ENCODE assay signal across 8 cellular contexts in the genomic region with DNA sequence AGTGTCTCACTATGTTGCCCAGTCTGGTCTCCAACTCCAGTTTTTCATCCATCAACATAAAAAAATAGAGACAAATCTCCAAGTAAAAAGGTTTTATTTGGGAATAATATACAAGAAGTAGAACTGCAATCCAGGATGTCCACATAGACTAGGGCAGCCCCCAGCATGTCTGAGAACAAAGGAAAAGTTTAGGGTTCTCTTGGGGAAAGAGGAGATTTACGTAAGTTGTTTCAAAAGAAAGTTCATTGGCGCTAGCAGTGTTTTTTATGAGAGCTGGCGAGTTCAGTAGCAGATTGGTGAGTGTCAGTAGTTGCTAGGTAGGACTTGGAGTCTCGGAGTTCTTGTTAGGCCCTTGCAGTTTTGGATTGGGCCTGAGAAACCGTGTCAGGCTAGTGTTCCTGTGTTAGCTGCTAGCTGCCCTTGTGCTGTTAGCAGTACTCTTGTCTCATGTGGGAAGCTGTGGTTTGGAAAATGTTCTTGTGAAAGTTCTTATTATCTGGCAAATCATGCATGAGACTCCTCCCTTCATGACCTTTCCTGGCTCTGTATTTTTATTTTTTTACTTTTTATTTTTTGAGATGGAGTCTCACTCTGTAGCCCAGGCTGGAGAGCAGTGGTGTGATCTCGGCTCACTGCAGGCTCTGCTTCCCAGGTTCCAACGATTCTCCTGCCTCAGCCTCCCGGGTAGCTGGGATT. TPM values are rescaled to one million over a fixed set of nuclear protein-coding genes. Genes with fewer than 3 reads are reported as not detected.
DNase-seq lines count a peak whose midpoint lies in the region; ATAC-seq and TF ChIP-seq lines count a peak whose summit lies in the region.

No MANE protein-coding gene starts in this region.

- POLR2A ChIA-PET in CD8-positive, alpha-beta T cell (lab: Charles Lee): interaction anchor here (0.6 kb wide), 1 partner anchor 14 kb away, joined by 6 read pairs; no protein-coding TSS in a partner anchor

- H3K27ac Mint-ChIP-seq in CD8-positive, alpha-beta T cell: no peak overlapping the region

- H3K4me3 ChIP-seq in CD8-positive, alpha-beta T cell (ENCODE audit: low read depth, low read length): no peak overlapping the region
- H3K4me3 ChIP-seq in sigmoid colon: no peak overlapping the region

- TF ChIP-seq EP300 in sigmoid colon (IDR thresholded peaks at IDR 0.05): no peak

- intact Hi-C loops in CD8-positive, alpha-beta T cell (cut with DNase I, micrococcal nuclease): no loop called here
- intact Hi-C loops in sigmoid colon (cut with DNase I): no loop called here

- 41 to 44% methylated on average over 8 of the region's 8 CpGs for WGBS in sigmoid colon, 2 donors

- no peaks in the 10 kb centered on the region for H3K36me3 Mint-ChIP-seq in CD8-positive, alpha-beta T cell

- no peaks in the 10 kb centered on the region for H3K4me1 Mint-ChIP-seq in CD8-positive, alpha-beta T cell (ENCODE audit: low read depth)

- DNase-seq in CD8-positive, alpha-beta T cell: no peak
- DNase-seq in SKM-1 (lab: John Stamatoyannopoulos, UW; ENCODE audit: unreplicated experiment) (peak; percentile 65), glomerular endothelial cell (ENCODE audit: extremely low read depth, low read depth, low spot score) (peak; percentile 12), sigmoid colon (peak; percentile 86), NCI-H1092 (lab: John Stamatoyannopoulos, UW) (no peak), NCI-H510A treated with DMSO at 0.1 percent for 48 hours (lab: John Stamatoyannopoulos, UW) (no peak)

- CTCF ChIA-PET in CD8-positive, alpha-beta T cell (lab: Charles Lee): interaction anchor here (0.7 kb wide), 2 partner anchors 9 to 57 kb away, joined by 3 read pairs; no protein-coding TSS in a partner anchor

- ATAC-seq in CD8-positive, alpha-beta T cell: peak; percentile 59
- ATAC-seq in GM19328 (IDR thresholded peaks at IDR 0.05; ENCODE audit: unreplicated experiment) (peak; percentile 95), HG03159 (IDR thresholded peaks at IDR 0.05; ENCODE audit: unreplicated experiment) (peak; percentile 96)

- H3K9me3 ChIP-seq in CD8-positive, alpha-beta T cell (ENCODE audit: low read length): no peaks in the 10 kb centered on the region
- no peaks in the 10 kb centered on the region for H3K9me3 ChIP-seq in sigmoid colon

- no peak for TF ChIP-seq POLR2A in sigmoid colon (IDR thresholded peaks at IDR 0.05)

- H3K9me3 Mint-ChIP-seq in CD8-positive, alpha-beta T cell: no peaks in the 10 kb centered on the region

- H3K36me3 ChIP-seq in CD8-positive, alpha-beta T cell (ENCODE audit: insufficient read depth, low read length): no peaks in the 10 kb centered on the region
- no peaks in the 10 kb centered on the region for H3K36me3 ChIP-seq in sigmoid colon

- no peak overlapping the region for H3K4me3 Mint-ChIP-seq in CD8-positive, alpha-beta T cell

- no peaks in the 10 kb centered on the region for H3K4me1 ChIP-seq in CD8-positive, alpha-beta T cell (ENCODE audit: insufficient read depth, low read length)
- peaks cover 0 to 5% (median 2%) of the 10 kb centered on the region in 4 donors for H3K4me1 ChIP-seq in sigmoid colon

- peaks cover 16% of the 10 kb centered on the region for H3K27me3 Mint-ChIP-seq in CD8-positive, alpha-beta T cell (ENCODE audit: low read depth)

- no peaks in the 10 kb centered on the region for H3K27me3 ChIP-seq in CD8-positive, alpha-beta T cell (ENCODE audit: insufficient read depth, low read length)
- H3K27me3 ChIP-seq in sigmoid colon: no peaks in the 10 kb centered on the region

- TF ChIP-seq CTCF in CD8-positive, alpha-beta T cell (IDR thresholded peaks at IDR 0.05): no peak
- no peak for TF ChIP-seq CTCF in sigmoid colon (IDR thresholded peaks at IDR 0.05)

- no peak overlapping the region for H3K27ac ChIP-seq in CD8-positive, alpha-beta T cell (ENCODE audit: low read depth, low read length)
- H3K27ac ChIP-seq in sigmoid colon: peak overlapping the region; percentile 58 to 72 (median 66)

RNA-seq across cellular contexts. Expression of gene TTLL9, which starts 24.7 kb away (rescaled TPM):
- total RNA-seq in CD8-positive, alpha-beta T cell: not detected
- total RNA-seq in glomerular endothelial cell (0.23 and 0.29 TPM in 2 replicates), sigmoid colon (1 to 10 TPM in 1 of 4 donors, not detected in 3; 1.1 TPM)
- under 1 TPM in 1 of 3 donors, not detected in 2; 0.15 TPM for polyA plus RNA-seq in sigmoid colon

RNA-seq across cellular contexts. Expression of gene DUSP15, which starts 24.8 kb away (rescaled TPM):
- total RNA-seq in CD8-positive, alpha-beta T cell: not detected
- total RNA-seq in glomerular endothelial cell (0.48 and 0.64 TPM in 2 replicates), sigmoid colon (1 to 10 TPM in 3 of 4 donors, not detected in 1; 1.7 to 2.6 (median 2.0) TPM)
- 1 to 10 TPM in 1 of 3 donors, under 1 TPM in 1, not detected in 1; 0.60 to 1.2 TPM for polyA plus RNA-seq in sigmoid colon

RNA-seq across cellular contexts. Expression of gene FOXS1, which starts 49.7 kb away (rescaled TPM):
- not detected for total RNA-seq in CD8-positive, alpha-beta T cell
- total RNA-seq in glomerular endothelial cell: 0.82 and 1.6 TPM in 2 replicates
- total RNA-seq in sigmoid colon: not detected
- polyA plus RNA-seq in sigmoid colon: under 1 TPM in 2 of 3 donors, not detected in 1; 0.60 to 0.66 TPM

RNA-seq across cellular contexts. Expression of gene PDRG1, which starts 56.7 kb away (rescaled TPM):
- total RNA-seq in CD8-positive, alpha-beta T cell: 10 to 100 TPM; 12.2 to 13.4 TPM
- total RNA-seq in glomerular endothelial cell (13.9 and 15.8 TPM in 2 replicates), sigmoid colon (10 to 100 TPM in 1 of 4 donors, 1 to 10 TPM in 3; 5.0 to 13.7 (median 7.3) TPM)
- 10 to 100 TPM; 10.2 to 15.2 (median 12.3) TPM for polyA plus RNA-seq in sigmoid colon

Comparison
In these comparisons a context has a peak if more than half of its experiments do, and no peak if none do; other contexts are left out.
1. DNase-seq: peak in SKM-1 (single experiment), glomerular endothelial cell (single experiment) and sigmoid colon (single experiment); none in CD8-positive, alpha-beta T cell (0 of 7), NCI-H1092 (single experiment) and NCI-H510A treated with DMSO at 0.1 percent for 48 hours (single experiment).
2. Peak in every context shown above with its lines, with median percentiles within 50 percentile points of each other: ATAC-seq.